9 cellular contexts compared by ENCODE assay signal in the genomic region with DNA sequence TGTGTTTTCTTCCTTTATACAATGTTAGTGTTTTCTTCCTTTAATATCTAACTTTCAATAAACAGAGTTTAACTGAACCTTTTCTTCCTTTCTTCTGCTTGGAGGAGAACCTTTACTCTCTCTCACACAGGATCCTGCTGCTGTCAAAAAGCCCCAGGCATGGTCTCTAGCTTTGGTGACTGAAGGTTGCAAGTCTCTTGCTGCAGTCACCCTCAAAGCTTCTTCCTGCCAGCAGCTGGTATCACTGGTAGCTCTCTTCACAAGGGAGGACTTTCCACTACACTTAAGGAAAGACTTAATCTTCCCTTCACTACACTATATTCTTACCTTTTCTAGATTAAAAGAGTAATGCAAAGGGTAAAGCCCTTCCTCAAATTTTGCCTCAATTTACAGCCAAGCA.
DNase-seq lines count a peak whose midpoint lies in the region; ATAC-seq and TF ChIP-seq lines count a peak whose summit lies in the region.
"Had no signal": no experiment of that assay in that cellular context is flagged by ENCODE, and none has a peak within 500 bp of the region (broad histone marks: within the 10 kb centered on the region; RNA-seq: fewer than 3 reads in every experiment).

No MANE protein-coding gene starts in this region.

- no peaks in the 10 kb centered on the region for H3K36me3 ChIP-seq in naive thymus-derived CD4-positive, alpha-beta T cell (ENCODE audit: control insufficient read depth in 2 of 3, insufficient read depth in 3 of 3, low read length in 3 of 3)

- H3K27ac Mint-ChIP-seq in naive thymus-derived CD4-positive, alpha-beta T cell = peak overlapping the region in 2 of 9 donors; percentile 33 to 61

- peaks cover 9 to 15% of the 10 kb centered on the region in 2 donors for H3K4me1 ChIP-seq in naive thymus-derived CD4-positive, alpha-beta T cell (ENCODE audit: control insufficient read depth in 2 of 2, insufficient read depth in 2 of 2, low read length in 2 of 2)

- H3K4me3 Mint-ChIP-seq in naive thymus-derived CD4-positive, alpha-beta T cell = peak overlapping the region in 1 of 10 donors; percentile 5

- H3K4me1 Mint-ChIP-seq in naive thymus-derived CD4-positive, alpha-beta T cell = peaks cover 33 to 77% (median 76%) of the 10 kb centered on the region in 7 donors

- ATAC-seq in GM21576 (IDR thresholded peaks at IDR 0.05; ENCODE audit: unreplicated experiment) = peak; percentile 64
- no peak for ATAC-seq in naive thymus-derived CD4-positive, alpha-beta T cell
- ATAC-seq: HCT116 had no signal

- intact Hi-C loops in naive thymus-derived CD4-positive, alpha-beta T cell (cut with micrococcal nuclease) = no loop called here

- CTCF ChIA-PET in naive thymus-derived CD4-positive, alpha-beta T cell (lab: Charles Lee) = no interaction called here

- no peaks in the 10 kb centered on the region for H3K27me3 Mint-ChIP-seq in naive thymus-derived CD4-positive, alpha-beta T cell

- no peak overlapping the region for H3K27ac ChIP-seq in naive thymus-derived CD4-positive, alpha-beta T cell (ENCODE audit: low read depth, low read length)

- peak; percentile 80 for DNase-seq in GM12865 (ENCODE audit: low read depth)
- DNase-seq in LNCaP clone FGC (ENCODE audit: low read depth) = no peak
- peak; percentile 45 for DNase-seq in kidney tubule cell (ENCODE audit: low spot score)
- DNase-seq in naive thymus-derived CD4-positive, alpha-beta T cell = no peak
- DNase-seq in NCI-H2196 (lab: John Stamatoyannopoulos, UW; ENCODE audit: unreplicated experiment) = no peak
- no peak for DNase-seq in effector CD8-positive, alpha-beta T cell (lab: John Stamatoyannopoulos, UW)
- DNase-seq in activated effector memory CD4-positive, alpha-beta T cell treated with anti-CD3 and anti-CD28 coated beads, Interleukin-2, amount 50 U/mL, for 16 hours = no peak

- peak overlapping the region; percentile 14; the same call in 1 of the 2 replicates for H3K4me3 ChIP-seq in GM12865 (ENCODE audit: low read depth, low read length)
- H3K4me3 ChIP-seq in LNCaP clone FGC (ENCODE audit: low read depth, low read length) = peak overlapping the region; percentile 26
- H3K4me3 ChIP-seq in naive thymus-derived CD4-positive, alpha-beta T cell (ENCODE audit: low read length) = no peak overlapping the region

- peaks cover 0 to 25% (median 16%) of the 10 kb centered on the region in 5 donors for H3K36me3 Mint-ChIP-seq in naive thymus-derived CD4-positive, alpha-beta T cell

- H3K9me3 ChIP-seq in naive thymus-derived CD4-positive, alpha-beta T cell (ENCODE audit: control insufficient read depth in 2 of 3, low read length in 3 of 3) = no peaks in the 10 kb centered on the region

- no peaks in the 10 kb centered on the region for H3K27me3 ChIP-seq in naive thymus-derived CD4-positive, alpha-beta T cell (ENCODE audit: control insufficient read depth in 2 of 2, insufficient read depth in 2 of 2, low read length in 2 of 2)

- H3K9me3 Mint-ChIP-seq in naive thymus-derived CD4-positive, alpha-beta T cell = no peaks in the 10 kb centered on the region

- TF ChIP-seq CTCF in GM12865 (IDR thresholded peaks at IDR 0.05; ENCODE audit: insufficient read depth, low read depth, low read length, missing control alignments) = no peak
- TF ChIP-seq CTCF in LNCaP clone FGC (IDR thresholded peaks at IDR 0.05; ENCODE audit: control insufficient read depth, extremely low read depth, insufficient read depth) = no peak

- POLR2A ChIA-PET in naive thymus-derived CD4-positive, alpha-beta T cell (lab: Charles Lee) = no interaction called here

Comparison
In these comparisons a context has a peak if more than half of its experiments do, and no peak if none do; other contexts are left out.
1. DNase-seq: peak in GM12865 (single experiment) and kidney tubule cell (single experiment); none in LNCaP clone FGC (single experiment), naive thymus-derived CD4-positive, alpha-beta T cell (0 of 9), NCI-H2196 (single experiment), effector CD8-positive, alpha-beta T cell (single experiment) and activated effector memory CD4-positive, alpha-beta T cell treated with anti-CD3 and anti-CD28 coated beads, Interleukin-2, amount 50 U/mL, for 16 hours (single experiment).